20 cellular contexts compared by ENCODE assay signal in the genomic region with DNA sequence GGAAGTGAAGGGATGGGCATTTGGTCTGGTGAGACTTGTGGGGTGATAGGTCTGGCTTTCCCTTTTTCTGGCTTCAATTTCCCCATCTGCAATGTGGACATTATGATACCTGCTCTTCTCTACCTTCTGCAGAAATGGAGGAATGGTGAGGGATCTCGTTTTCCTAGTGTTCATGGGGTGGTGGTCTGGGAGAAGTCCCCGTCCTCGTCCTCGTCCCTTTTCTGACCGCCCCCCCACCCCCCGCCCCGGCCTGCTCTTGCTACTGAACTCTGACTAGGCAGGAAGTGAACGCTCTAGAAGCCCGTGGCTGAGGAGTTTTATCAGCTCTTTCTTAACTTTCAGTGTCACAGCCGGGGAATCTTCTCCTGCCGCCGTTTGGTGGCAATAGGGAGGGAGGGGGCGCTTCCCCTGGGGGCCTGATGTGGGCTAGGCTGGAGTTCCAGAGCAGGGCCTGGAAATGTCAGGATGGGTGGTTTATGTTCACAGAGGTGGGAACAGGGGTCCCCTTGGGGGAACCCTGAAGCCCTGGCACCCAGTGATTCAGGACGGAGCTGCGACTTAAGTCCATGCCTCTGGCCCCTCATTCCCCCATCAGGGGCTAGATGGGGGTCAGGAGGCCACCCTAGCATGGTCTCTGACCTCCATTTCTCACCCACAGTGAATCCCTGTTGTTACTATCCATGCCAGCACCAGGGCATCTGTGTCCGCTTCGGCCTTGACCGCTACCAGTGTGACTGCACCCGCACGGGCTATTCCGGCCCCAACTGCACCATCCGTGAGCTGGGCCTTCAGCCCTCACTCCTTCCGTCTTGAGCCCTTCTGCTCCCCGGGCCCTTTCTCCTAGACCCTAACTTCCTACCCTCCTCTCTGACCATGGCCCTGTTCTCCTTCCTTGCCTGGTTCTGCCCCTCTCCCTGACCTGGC.
A peak's percentile ranks its signal among the peaks of the same experiment; 100 is the strongest.
DNase-seq lines count a peak whose midpoint lies in the region; ATAC-seq lines count a peak whose summit lies in the region.
"Had no signal": no experiment of that assay in that cellular context is flagged by ENCODE, and none has a peak within 500 bp of the region (broad histone marks: within the 10 kb centered on the region; RNA-seq: fewer than 3 reads in every experiment).

No MANE protein-coding gene starts in this region.

- H3K79me2 ChIP-seq in ACC112 (ENCODE audit: control insufficient read depth, insufficient read depth, low read length, unreplicated experiment) = peaks cover 4% of the 10 kb centered on the region

- in situ Hi-C loops in KBM-7 (cut with MboI; ENCODE audit: low pct_unique_long_range_greater_than_20kb, low sequenced_read_pairs) = no loop called here

- H3K27me3 ChIP-seq in ACC112 (ENCODE audit: insufficient read depth, low read length) (no peaks in the 10 kb centered on the region), adipocyte (replicated peaks; ENCODE audit: control insufficient read depth, insufficient read depth, low read length) (no peaks in the 10 kb centered on the region), muscle layer of colon (ENCODE audit: control insufficient read depth in 1 of 2, insufficient read depth in 2 of 2, low read length in 2 of 2) (no peaks in the 10 kb centered on the region)
- H3K27me3 ChIP-seq: colonic mucosa, uterus had no signal

- ATAC-seq in HG02884 (IDR thresholded peaks at IDR 0.05; ENCODE audit: unreplicated experiment) = no peak
- ATAC-seq: stimulated activated naive CD8-positive, alpha-beta T cell treated with anti-CD3 and anti-CD28 coated beads, Interleukin-15, amount 100 ng/mL, for 72 hours had no signal

- H3K27ac ChIP-seq in ACC112 (ENCODE audit: low read depth, low read length) (peak overlapping the region; percentile 55), muscle layer of colon (ENCODE audit: low read depth, low read length) (peak overlapping the region; percentile 85)
- H3K27ac ChIP-seq: epithelial cell of prostate, uterus had no signal

- H3K36me3 ChIP-seq in ACC112 (ENCODE audit: insufficient read depth, low read length) = peaks cover 20% of the 10 kb centered on the region
- peaks cover 34% of the 10 kb centered on the region for H3K36me3 ChIP-seq in adipocyte (ENCODE audit: control insufficient read depth, insufficient read depth, low read length, severe bottlenecking)
- peaks cover 38% of the 10 kb centered on the region for H3K36me3 ChIP-seq in muscle layer of colon (ENCODE audit: insufficient read depth, low read length)
- H3K36me3 ChIP-seq: colonic mucosa, uterus had no signal

- H2AFZ ChIP-seq in ACC112 (ENCODE audit: low read length, unreplicated experiment) = no peak overlapping the region

- H3K4me1 ChIP-seq in ACC112 (ENCODE audit: control insufficient read depth, insufficient read depth, low read length, unreplicated experiment) (peaks cover 52% of the 10 kb centered on the region), adipocyte (ENCODE audit: control insufficient read depth, insufficient read depth, low read length) (peaks cover 48% of the 10 kb centered on the region), muscle layer of colon (ENCODE audit: insufficient read depth, low read length) (peaks cover 61% of the 10 kb centered on the region)

- DNase-seq in Kasumi-1 (lab: John Stamatoyannopoulos, UW) (peak; percentile 54 to 62), adipocyte (ENCODE audit: low read depth) (no peak), KBM-7 (no peak), NCI-H748 treated with DMSO at 0.1 percent for 48 hours (lab: John Stamatoyannopoulos, UW) (no peak), SIG-M5 (lab: John Stamatoyannopoulos, UW) (no peak)
- DNase-seq: activated CD4-positive, alpha-beta T cell treated with anti-CD3 and anti-CD28 coated beads for 4 hours; activated naive CD4-positive, alpha-beta T cell treated with Interleukin-2 at 50 U/mL for 16 hours; head of caudate nucleus; NCI-H1048; NCI-H2081 treated with DMSO at 0.1 percent for 48 hours; NCI-H510A; nephron progenitor cell; retina; stimulated activated naive CD8-positive, alpha-beta T cell treated with anti-CD3 and anti-CD28 coated beads, Interleukin-15, amount 100 ng/mL, for 72 hours; uterus had no signal

- no peak overlapping the region for H3K4me3 ChIP-seq in ACC112 (ENCODE audit: low read depth, low read length)
- no peak overlapping the region for H3K4me3 ChIP-seq in adipocyte (ENCODE audit: low read length)
- peak overlapping the region in 1 of 2 donors; percentile 29 for H3K4me3 ChIP-seq in muscle layer of colon (ENCODE audit: low read depth in 1 of 2, low read length in 2 of 2)
- H3K4me3 ChIP-seq: colonic mucosa, uterus had no signal

- peak overlapping the region; percentile 11 for H3K9ac ChIP-seq in adipocyte (ENCODE audit: low read length)
- no peak overlapping the region for H3K9ac ChIP-seq in muscle layer of colon (ENCODE audit: low read length)

- H3K9me3 ChIP-seq in adipocyte (ENCODE audit: control insufficient read depth, low read length) = peaks cover 5% of the 10 kb centered on the region
- H3K9me3 ChIP-seq in muscle layer of colon (ENCODE audit: low read length) = no peaks in the 10 kb centered on the region
- H3K9me3 ChIP-seq: colonic mucosa, uterus had no signal

Comparison
In these comparisons a context has a peak if more than half of its experiments do, and no peak if none do; other contexts are left out.
1. DNase-seq: peak in Kasumi-1 (2 of 2); none in adipocyte (single experiment), KBM-7 (single experiment), NCI-H748 treated with DMSO at 0.1 percent for 48 hours (single experiment) and SIG-M5 (single experiment).